In the genomic region with DNA sequence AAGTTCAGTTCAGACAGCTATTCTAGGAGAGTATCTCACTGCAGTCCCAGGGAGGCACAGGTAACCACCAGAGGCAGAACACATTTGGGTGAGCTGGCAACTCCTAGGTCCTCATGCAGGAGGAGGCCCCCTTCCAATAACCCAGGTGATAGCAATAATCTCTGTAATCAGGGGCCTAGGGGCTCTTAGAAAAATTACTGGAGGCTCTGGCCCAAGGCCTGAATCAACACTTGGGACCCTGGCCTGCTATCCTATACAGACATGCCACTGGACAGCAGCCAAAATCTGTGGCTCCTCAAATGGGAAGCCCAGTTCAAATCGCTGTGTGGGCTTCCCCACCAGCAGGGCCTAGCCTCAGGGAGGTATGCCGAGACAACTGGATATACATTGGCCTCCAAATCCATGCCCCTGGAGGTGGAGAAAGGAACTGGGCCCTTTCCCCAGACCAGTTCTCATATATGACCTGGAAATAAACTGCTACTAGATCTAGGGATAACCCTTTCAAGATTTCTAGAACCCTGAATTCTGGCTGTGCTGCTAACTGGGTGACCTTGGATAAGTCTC, we compare ENCODE assay signal across 9 cellular contexts. TPM values are rescaled to one million over a fixed set of nuclear protein-coding genes. Genes with fewer than 3 reads are reported as not detected.
DNase-seq lines count a peak whose midpoint lies in the region; ATAC-seq and TF ChIP-seq lines count a peak whose summit lies in the region.
"Had no signal": no experiment of that assay in that cellular context is flagged by ENCODE, and none has a peak within 500 bp of the region (broad histone marks: within the 10 kb centered on the region; RNA-seq: fewer than 3 reads in every experiment).

No MANE protein-coding gene starts in this region.

- 20 to 47% (median 30%) methylated on average over 1 to 2 of the region's 2 CpGs for WGBS in heart left ventricle, 4 donors
- 0% methylated on average over 2 of the region's 2 CpGs for WGBS in mammary epithelial cell (ENCODE audit: low coverage, missing lambda C conversion rate)
- WGBS in liver = 10% methylated on average over 2 of the region's 2 CpGs

- ATAC-seq in heart left ventricle (no peak), Right ventricle myocardium superior (ENCODE audit: poor library complexity) (no peak), HG03457 (IDR thresholded peaks at IDR 0.05; ENCODE audit: unreplicated experiment) (no peak), GM21423 (IDR thresholded peaks at IDR 0.05; ENCODE audit: unreplicated experiment) (no peak), GM18498 (IDR thresholded peaks at IDR 0.05; ENCODE audit: unreplicated experiment) (no peak)

- no peak for TF ChIP-seq POLR2A in heart left ventricle (IDR thresholded peaks at IDR 0.05)

- no peak overlapping the region for H2AFZ ChIP-seq in mammary epithelial cell (ENCODE audit: low read depth, low read length)

- H3K36me3 ChIP-seq in heart left ventricle = no peaks in the 10 kb centered on the region
- H3K36me3 ChIP-seq in mammary epithelial cell (ENCODE audit: insufficient read depth, low read length) = no peaks in the 10 kb centered on the region
- no peaks in the 10 kb centered on the region for H3K36me3 ChIP-seq in liver (ENCODE audit: control insufficient read depth in 4 of 4, insufficient read depth in 3 of 4, low read depth in 1 of 4, low read length in 3 of 4)

- TF ChIP-seq RAD21 in liver (IDR thresholded peaks at IDR 0.05) = no peak

- H3K9me3 ChIP-seq in heart left ventricle = no peaks in the 10 kb centered on the region
- no peaks in the 10 kb centered on the region for H3K9me3 ChIP-seq in mammary epithelial cell (replicated peaks; ENCODE audit: insufficient read depth, low read length)
- H3K9me3 ChIP-seq in liver (ENCODE audit: control insufficient read depth in 4 of 4, low read length in 3 of 4) = no peaks in the 10 kb centered on the region

- intact Hi-C loops in heart left ventricle (cut with DNase I) (loop anchor here in 1 of 10 donors (5.0 kb wide), 1 partner anchor 43 kb away; a partner anchor contains a TSS), Right ventricle myocardium superior (cut with DNase I) (no loop called here), mammary epithelial cell (cut with micrococcal nuclease) (loop anchor here (2.0 to 5.0 kb wide), 2 partner anchors 45 to 218 kb away; no protein-coding TSS in a partner anchor)

- H3K27me3 ChIP-seq in heart left ventricle (no peaks in the 10 kb centered on the region), mammary epithelial cell (ENCODE audit: insufficient read depth, low read length) (no peaks in the 10 kb centered on the region), liver (ENCODE audit: control insufficient read depth in 4 of 4, insufficient read depth in 4 of 4, low read length in 3 of 4) (no peaks in the 10 kb centered on the region)

- H3K79me2 ChIP-seq in mammary epithelial cell (ENCODE audit: insufficient read depth, low read length) = peaks cover 59% of the 10 kb centered on the region

- peak overlapping the region; percentile 99 for H3K9ac ChIP-seq in mammary epithelial cell (ENCODE audit: insufficient read depth, low read length)
- H3K9ac ChIP-seq in liver (ENCODE audit: low read depth in 1 of 2, low read length in 2 of 2) = peak overlapping the region; percentile 61 to 95

- peak overlapping the region in 10 of 12 donors; percentile 13 to 86 (median 76) for H3K4me3 ChIP-seq in heart left ventricle
- H3K4me3 ChIP-seq in mammary epithelial cell (replicated peaks in 1 of 3; ENCODE audit: insufficient read depth in 1 of 3, low read depth in 2 of 3, low read length in 3 of 3) = peak overlapping the region; percentile 88 to 95 (median 89)
- peak overlapping the region; percentile 59 to 97 (median 88) for H3K4me3 ChIP-seq in liver (ENCODE audit: low read depth in 1 of 3, low read length in 3 of 3)

- CTCF ChIA-PET in mammary epithelial cell (lab: Charles Lee; ENCODE audit: low non-redundant PET) = no interaction called here

- H4K20me1 ChIP-seq in mammary epithelial cell (ENCODE audit: insufficient read depth, low read length) = no peaks in the 10 kb centered on the region

- H3K27ac ChIP-seq in heart left ventricle = peak overlapping the region in 9 of 12 donors; percentile 2 to 93 (median 22)
- H3K27ac ChIP-seq in mammary epithelial cell (ENCODE audit: insufficient read depth, low read depth, low read length) = peak overlapping the region; percentile 89
- peak overlapping the region; percentile 94 to 97 for H3K27ac ChIP-seq in liver (ENCODE audit: low read depth in 1 of 2, low read length in 2 of 2)

- no TSS peak for BruUV-seq in mammary epithelial cell (replicated peaks; lab: Mats Ljungman, UMichigan)

- TF ChIP-seq CTCF in heart left ventricle (IDR thresholded peaks at IDR 0.05) (peak in 3 of 12 donors; percentile 11 to 31 (median 16)), mammary epithelial cell (conservative IDR thresholded peaks at IDR 0.05 in 1 of 2, IDR thresholded peaks at IDR 0.05 in 1 of 2; ENCODE audit: extremely low read depth in 1 of 2, insufficient read depth in 1 of 2, low read depth in 1 of 2, low read length in 2 of 2) (peak; percentile 53 to 55), liver (IDR thresholded peaks at IDR 0.05; ENCODE audit: low read depth, low read length, missing input control) (peak; percentile 31)

- dilution Hi-C loops in mammary epithelial cell (cut with HindIII; ENCODE audit: low sequenced_read_pairs) = loop anchor here (5.0 kb wide), 3 partner anchors 42 to 177 kb away; a partner anchor contains a TSS

- DNase-seq in heart left ventricle (peak in 1 of 5 donors; percentile 38), Right ventricle myocardium superior (no peak), mammary epithelial cell (peak; percentile 58), DMS79 (lab: John Stamatoyannopoulos, UW) (no peak)
- DNase-seq: activated naive CD4-positive, alpha-beta T cell treated with Interleukin-2 at 50 U/mL for 16 hours had no signal

- H3K4me1 ChIP-seq in heart left ventricle (peaks cover 0 to 72% (median 45%) of the 10 kb centered on the region in 12 donors), mammary epithelial cell (ENCODE audit: insufficient read depth, low read length) (peaks cover 50% of the 10 kb centered on the region), liver (ENCODE audit: control insufficient read depth in 4 of 4, insufficient read depth in 4 of 4, low read length in 3 of 4) (peaks cover 8 to 47% (median 31%) of the 10 kb centered on the region in 4 donors)

- in situ Hi-C loops in mammary epithelial cell (cut with MboI; ENCODE audit: low sequenced_read_pairs in 2 of 2) = no loop called here

- H3K4me2 ChIP-seq in mammary epithelial cell (ENCODE audit: insufficient read depth, low read depth, low read length) = peak overlapping the region; percentile 91

TF ChIP-seq in liver, 16 proteins besides CTCF, POLR2A, EP300 and RAD21 (continues in another document):
- TF ChIP-seq NR2F2 (IDR thresholded peaks at IDR 0.05) = no peak
- TF ChIP-seq, protein P1, sequence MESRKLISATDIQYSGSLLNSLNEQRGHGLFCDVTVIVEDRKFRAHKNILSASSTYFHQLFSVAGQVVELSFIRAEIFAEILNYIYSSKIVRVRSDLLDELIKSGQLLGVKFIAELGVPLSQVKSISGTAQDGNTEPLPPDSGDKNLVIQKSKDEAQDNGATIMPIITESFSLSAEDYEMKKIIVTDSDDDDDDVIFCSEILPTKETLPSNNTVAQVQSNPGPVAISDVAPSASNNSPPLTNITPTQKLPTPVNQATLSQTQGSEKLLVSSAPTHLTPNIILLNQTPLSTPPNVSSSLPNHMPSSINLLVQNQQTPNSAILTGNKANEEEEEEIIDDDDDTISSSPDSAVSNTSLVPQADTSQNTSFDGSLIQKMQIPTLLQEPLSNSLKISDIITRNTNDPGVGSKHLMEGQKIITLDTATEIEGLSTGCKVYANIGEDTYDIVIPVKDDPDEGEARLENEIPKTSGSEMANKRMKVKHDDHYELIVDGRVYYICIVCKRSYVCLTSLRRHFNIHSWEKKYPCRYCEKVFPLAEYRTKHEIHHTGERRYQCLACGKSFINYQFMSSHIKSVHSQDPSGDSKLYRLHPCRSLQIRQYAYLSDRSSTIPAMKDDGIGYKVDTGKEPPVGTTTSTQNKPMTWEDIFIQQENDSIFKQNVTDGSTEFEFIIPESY (IDR thresholded peaks at IDR 0.05) = no peak

RNA-seq across cellular contexts. Expression of a gene that starts 1.6 kb away (rescaled TPM):
- 10 to 100 TPM in 4 of 9 donors, 1 to 10 TPM in 5; 7.0 to 13.0 (median 9.9) TPM for total RNA-seq in heart left ventricle
- polyA plus RNA-seq in heart left ventricle = 10 to 100 TPM in 1 of 2 donors, 1 to 10 TPM in 1; 6.6 to 38.6 TPM
- 7.9 TPM for total RNA-seq in Right ventricle myocardium superior
- total RNA-seq in mammary epithelial cell = 10 to 100 TPM; 31.4 to 33.8 TPM
- polyA plus RNA-seq in mammary epithelial cell = 22.9 TPM
- polyA minus RNA-seq in mammary epithelial cell = 14.2 TPM
- 1 to 10 TPM; 6.6 to 7.8 TPM for total RNA-seq in liver
- polyA plus RNA-seq in liver = 10 to 100 TPM; 16.0 to 22.1 TPM

RNA-seq across cellular contexts. Expression of a gene that starts 28.1 kb away (rescaled TPM):
- total RNA-seq in heart left ventricle (10 to 100 TPM in 2 of 9 donors, 1 to 10 TPM in 7; 4.4 to 17.2 (median 6.8) TPM), Right ventricle myocardium superior (6.4 TPM), mammary epithelial cell (10 to 100 TPM; 39.8 to 72.5 TPM), liver (1 to 10 TPM; 2.3 to 3.3 TPM)
- polyA plus RNA-seq in heart left ventricle (10 to 100 TPM in 1 of 2 donors, 1 to 10 TPM in 1; 3.0 to 10.1 TPM), mammary epithelial cell (84.8 TPM), liver (1 to 10 TPM in 1 of 2 donors, under 1 TPM in 1; 0.72 to 3.3 TPM)
- polyA minus RNA-seq in mammary epithelial cell = 74.7 TPM

RNA-seq across cellular contexts. Expression of a gene that starts 45.0 kb away (rescaled TPM):
- total RNA-seq in heart left ventricle (10 to 100 TPM; 10.4 to 24.2 (median 17.3) TPM), Right ventricle myocardium superior (9.9 TPM), mammary epithelial cell (10 to 100 TPM; 57.4 to 74.5 TPM), liver (10 to 100 TPM; 12.1 to 17.6 TPM)
- polyA plus RNA-seq in heart left ventricle (10 to 100 TPM in 1 of 2 donors, 1 to 10 TPM in 1; 5.6 to 36.8 TPM), mammary epithelial cell (55.8 TPM), liver (10 to 100 TPM in 1 of 2 donors, 1 to 10 TPM in 1; 4.4 to 10.2 TPM)
- polyA minus RNA-seq in mammary epithelial cell = 66.0 TPM

RNA-seq across cellular contexts. Expression of a gene that starts 51.5 kb away (rescaled TPM):
- total RNA-seq in heart left ventricle (10 to 100 TPM in 8 of 9 donors, 1 to 10 TPM in 1; 7.3 to 16.1 (median 13.1) TPM), Right ventricle myocardium superior (10.6 TPM), mammary epithelial cell (10 to 100 TPM; 26.8 to 33.5 TPM), liver (10 to 100 TPM; 14.6 to 25.9 TPM)
- polyA plus RNA-seq in heart left ventricle (10 to 100 TPM in 1 of 2 donors, 1 to 10 TPM in 1; 9.5 to 28.5 TPM), mammary epithelial cell (14.3 TPM), liver (10 to 100 TPM; 10.2 to 11.6 TPM)
- polyA minus RNA-seq in mammary epithelial cell = 9.4 TPM

RNA-seq across cellular contexts. Expression of a gene that starts 52.2 kb away (rescaled TPM):
- 10 to 100 TPM in 6 of 9 donors, 1 to 10 TPM in 3; 7.2 to 21.0 (median 10.8) TPM for total RNA-seq in heart left ventricle
- 10 to 100 TPM; 16.1 to 31.7 TPM for polyA plus RNA-seq in heart left ventricle
- total RNA-seq in Right ventricle myocardium superior = 8.1 TPM
- total RNA-seq in mammary epithelial cell = 10 to 100 TPM; 11.3 to 11.7 TPM
- 13.3 TPM for polyA plus RNA-seq in mammary epithelial cell
- not detected for polyA minus RNA-seq in mammary epithelial cell
- 1 to 10 TPM in 1 of 2 donors, under 1 TPM in 1; 0.42 to 2.5 TPM for total RNA-seq in liver
- polyA plus RNA-seq in liver = 1 to 10 TPM; 1.7 to 3.1 TPM

Comparison
In these comparisons a context has a peak if more than half of its experiments do, and no peak if none do; other contexts are left out.
1. H3K27ac ChIP-seq: peak in every context shown above with its lines; median percentile 96 in liver; 89 in mammary epithelial cell; 22 in heart left ventricle.